Comparison of ENCODE assay signal across 16 cellular contexts in the genomic region with DNA sequence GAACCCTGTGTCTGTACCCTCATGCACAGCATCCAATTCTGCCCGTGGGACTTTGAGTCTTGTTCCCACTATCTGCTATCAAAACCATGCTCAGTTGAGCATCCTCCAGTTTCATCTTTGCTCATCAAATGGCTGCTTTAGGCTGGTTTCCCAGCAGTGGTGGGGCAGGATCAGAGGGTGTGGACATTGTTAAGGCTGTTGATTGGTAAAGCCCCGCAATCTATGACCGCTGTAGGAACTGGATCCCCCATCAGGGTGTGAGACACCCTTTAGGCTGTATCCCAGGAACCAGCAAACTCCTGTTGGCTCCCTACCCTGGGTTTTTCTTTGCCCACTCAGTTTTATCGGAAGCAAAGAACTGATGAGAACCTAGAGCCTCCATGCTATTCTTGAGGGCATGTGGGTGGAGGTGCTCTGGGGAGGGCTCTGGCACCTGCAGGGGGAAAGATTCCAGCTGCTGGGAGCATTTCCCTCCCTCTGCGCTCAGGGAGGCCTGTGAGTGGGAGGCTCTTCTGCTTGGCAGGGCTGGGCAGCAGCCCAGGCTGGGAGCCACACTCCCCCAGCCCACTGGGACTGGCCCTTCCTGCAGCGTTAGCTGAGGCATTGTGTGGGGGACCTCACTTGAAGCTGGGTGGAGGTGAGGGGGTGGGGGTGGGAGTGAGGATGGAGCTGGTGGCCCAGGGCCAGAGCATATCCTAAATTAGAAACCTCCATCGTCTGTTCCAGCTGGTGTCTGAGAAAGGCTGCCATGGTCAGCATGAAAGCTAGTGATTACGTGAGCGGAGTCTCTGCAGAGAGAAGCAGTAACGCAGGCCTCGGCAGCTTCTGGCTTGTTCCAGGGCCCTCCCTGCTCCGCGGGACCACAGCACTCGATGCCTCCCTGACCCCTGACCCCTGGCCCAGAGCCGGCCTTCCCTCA.
DNase-seq lines count a peak whose midpoint lies in the region; ATAC-seq and TF ChIP-seq lines count a peak whose summit lies in the region.
"Had no signal": no experiment of that assay in that cellular context is flagged by ENCODE, and none has a peak within 500 bp of the region (broad histone marks: within the 10 kb centered on the region; RNA-seq: fewer than 3 reads in every experiment).

No MANE protein-coding gene starts in this region.

- no peaks in the 10 kb centered on the region for H3K27me3 ChIP-seq in endodermal cell (ENCODE audit: control insufficient read depth, insufficient read depth, low read length, poor library complexity, severe bottlenecking)
- peaks cover 0 to 2% (median 0%) of the 10 kb centered on the region in 3 donors for H3K27me3 ChIP-seq in psoas muscle (ENCODE audit: insufficient read depth in 3 of 3, low read length in 2 of 3)
- no peaks in the 10 kb centered on the region for H3K27me3 ChIP-seq in HAP-1 (ENCODE audit: low read depth)

- 73 to 90% methylated on average over 11 to 15 of the region's 15 CpGs for WGBS in endodermal cell (ENCODE audit: insufficient coverage in 1 of 2, insufficient read length in 1 of 2), 2 experiments
- 21 to 32% (median 25%) methylated on average over 15 of the region's 15 CpGs for WGBS in psoas muscle, 3 donors

- H3K4me1 Mint-ChIP-seq in endodermal cell = no peaks in the 10 kb centered on the region
- H3K4me1 Mint-ChIP-seq in activated naive CD8-positive, alpha-beta T cell treated with anti-CD3 and anti-CD28 coated beads, Interleukin-2, amount 50 U/mL, for 24 hours = no peaks in the 10 kb centered on the region
- H3K4me1 Mint-ChIP-seq in activated CD8-positive, alpha-beta T cell treated with anti-CD3 and anti-CD28 coated beads, Interleukin-2, amount 10 ng/mL, durations not matched to agents 7 days and 5 days (ENCODE audit: low read depth) = no peaks in the 10 kb centered on the region
- H3K4me1 Mint-ChIP-seq: mesothelial cell of epicardium had no signal

- DNase-seq in G401 (ENCODE audit: low spot score) (peak; percentile 3), endodermal cell (peak; percentile 20), left colon (peak; percentile 40 to 53), psoas muscle (peak; percentile 51 to 73), HAP-1 (ENCODE audit: low spot score in 2 of 2) (no peak)
- DNase-seq in activated naive CD8-positive, alpha-beta T cell treated with anti-CD3 and anti-CD28 coated beads, Interleukin-2, amount 50 U/mL, for 24 hours = no peak
- no peak for DNase-seq in activated CD8-positive, alpha-beta T cell treated with anti-CD3 and anti-CD28 coated beads, Interleukin-2, amount 10 ng/mL, durations not matched to agents 7 days and 5 days
- DNase-seq: CD8-positive, alpha-beta T cell; NCI-H1930; NCI-H774; stimulated activated CD4-positive, alpha-beta T cell treated with anti-CD3 and anti-CD28 coated beads, Interleukin-1b, Interleukin-23, amount 100 ng/mL, for 48 hours; T-helper 1 cell had no signal

- H3K9me3 Mint-ChIP-seq in endodermal cell = no peaks in the 10 kb centered on the region
- H3K9me3 Mint-ChIP-seq in activated naive CD8-positive, alpha-beta T cell treated with anti-CD3 and anti-CD28 coated beads, Interleukin-2, amount 50 U/mL, for 24 hours = no peaks in the 10 kb centered on the region
- H3K9me3 Mint-ChIP-seq in activated CD8-positive, alpha-beta T cell treated with anti-CD3 and anti-CD28 coated beads, Interleukin-2, amount 10 ng/mL, durations not matched to agents 7 days and 5 days (ENCODE audit: insufficient read depth) = no peaks in the 10 kb centered on the region
- H3K9me3 Mint-ChIP-seq: activated naive CD4-positive, alpha-beta T cell treated with anti-CD3 and anti-CD28 coated beads, Interleukin-2, amount 50 U/mL, for 72 hours; CD8-positive, alpha-beta T cell; mesothelial cell of epicardium; type B pancreatic cell had no signal

- no peak overlapping the region for H3K27ac ChIP-seq in endodermal cell (ENCODE audit: low read depth, low read length)
- H3K27ac ChIP-seq in psoas muscle = no peak overlapping the region

- H3K27me3 Mint-ChIP-seq in endodermal cell (ENCODE audit: insufficient read depth) = peaks cover 28% of the 10 kb centered on the region
- H3K27me3 Mint-ChIP-seq in activated naive CD8-positive, alpha-beta T cell treated with anti-CD3 and anti-CD28 coated beads, Interleukin-2, amount 50 U/mL, for 24 hours = peaks cover 3% of the 10 kb centered on the region
- peaks cover 11% of the 10 kb centered on the region for H3K27me3 Mint-ChIP-seq in activated CD8-positive, alpha-beta T cell treated with anti-CD3 and anti-CD28 coated beads, Interleukin-2, amount 10 ng/mL, durations not matched to agents 7 days and 5 days (ENCODE audit: low read depth)

- no peaks in the 10 kb centered on the region for H3K36me3 ChIP-seq in endodermal cell (ENCODE audit: control insufficient read depth, insufficient read depth, low read length)
- no peaks in the 10 kb centered on the region for H3K36me3 ChIP-seq in psoas muscle (ENCODE audit: insufficient read depth in 1 of 2, low read depth in 1 of 2)
- H3K36me3 ChIP-seq in HAP-1 (replicated peaks) = no peaks in the 10 kb centered on the region

- H3K9me3 ChIP-seq in endodermal cell (ENCODE audit: control insufficient read depth, low read length) = no peaks in the 10 kb centered on the region
- no peaks in the 10 kb centered on the region for H3K9me3 ChIP-seq in psoas muscle
- no peaks in the 10 kb centered on the region for H3K9me3 ChIP-seq in HAP-1

- H3K4me1 ChIP-seq in endodermal cell (ENCODE audit: control insufficient read depth, insufficient read depth, low read length) (no peaks in the 10 kb centered on the region), psoas muscle (no peaks in the 10 kb centered on the region), HAP-1 (no peaks in the 10 kb centered on the region)

- H3K4me3 ChIP-seq in endodermal cell (ENCODE audit: low read length) (no peak overlapping the region), psoas muscle (no peak overlapping the region), HAP-1 (no peak overlapping the region)

- CTCF ChIA-PET in activated CD8-positive, alpha-beta T cell treated with anti-CD3 and anti-CD28 coated beads, Interleukin-2, amount 10 ng/mL, durations not matched to agents 7 days and 5 days (lab: Charles Lee) = no interaction called here

- POLR2A ChIA-PET in activated CD8-positive, alpha-beta T cell treated with anti-CD3 and anti-CD28 coated beads, Interleukin-2, amount 10 ng/mL, durations not matched to agents 7 days and 5 days (lab: Charles Lee) = no interaction called here

- intact Hi-C loops in left colon (cut with DNase I, micrococcal nuclease) = loop anchor here in 1 of 2 donors (10.0 kb wide), 1 partner anchor 465 kb away; no protein-coding TSS in a partner anchor
- intact Hi-C loops in psoas muscle (cut with DNase I) = no loop called here

- in situ Hi-C loops in G401 (cut with HindIII; ENCODE audit: low sequenced_read_pairs) (no loop called here), HAP-1 (cut with MboI; ENCODE audit: low sequenced_read_pairs) (no loop called here)

- no peak overlapping the region for H3K27ac Mint-ChIP-seq in endodermal cell
- no peak overlapping the region for H3K27ac Mint-ChIP-seq in activated naive CD8-positive, alpha-beta T cell treated with anti-CD3 and anti-CD28 coated beads, Interleukin-2, amount 50 U/mL, for 24 hours
- no peak overlapping the region for H3K27ac Mint-ChIP-seq in activated CD8-positive, alpha-beta T cell treated with anti-CD3 and anti-CD28 coated beads, Interleukin-2, amount 10 ng/mL, durations not matched to agents 7 days and 5 days
- H3K27ac Mint-ChIP-seq: activated naive CD4-positive, alpha-beta T cell treated with anti-CD3 and anti-CD28 coated beads, Interleukin-2, amount 50 U/mL, for 72 hours; CD8-positive, alpha-beta T cell; mesothelial cell of epicardium; type B pancreatic cell had no signal

- no peak overlapping the region for H3K9ac ChIP-seq in endodermal cell (ENCODE audit: extremely low read depth, low read length, poor library complexity, severe bottlenecking)

- H3K4me3 Mint-ChIP-seq in endodermal cell = no peak overlapping the region
- H3K4me3 Mint-ChIP-seq in activated naive CD8-positive, alpha-beta T cell treated with anti-CD3 and anti-CD28 coated beads, Interleukin-2, amount 50 U/mL, for 24 hours = no peak overlapping the region
- no peak overlapping the region for H3K4me3 Mint-ChIP-seq in activated CD8-positive, alpha-beta T cell treated with anti-CD3 and anti-CD28 coated beads, Interleukin-2, amount 10 ng/mL, durations not matched to agents 7 days and 5 days
- H3K4me3 Mint-ChIP-seq: CD8-positive, alpha-beta T cell; mesothelial cell of epicardium; type B pancreatic cell had no signal

- H3K36me3 Mint-ChIP-seq in endodermal cell (ENCODE audit: low read depth) = no peaks in the 10 kb centered on the region
- H3K36me3 Mint-ChIP-seq in activated naive CD8-positive, alpha-beta T cell treated with anti-CD3 and anti-CD28 coated beads, Interleukin-2, amount 50 U/mL, for 24 hours (ENCODE audit: low read depth) = no peaks in the 10 kb centered on the region
- no peaks in the 10 kb centered on the region for H3K36me3 Mint-ChIP-seq in activated CD8-positive, alpha-beta T cell treated with anti-CD3 and anti-CD28 coated beads, Interleukin-2, amount 10 ng/mL, durations not matched to agents 7 days and 5 days (ENCODE audit: low read depth)
- H3K36me3 Mint-ChIP-seq: activated naive CD4-positive, alpha-beta T cell treated with anti-CD3 and anti-CD28 coated beads, Interleukin-2, amount 50 U/mL, for 72 hours; CD8-positive, alpha-beta T cell; mesothelial cell of epicardium; type B pancreatic cell had no signal

- TF ChIP-seq CTCF in endodermal cell (conservative IDR thresholded peaks at IDR 0.05) (no peak), psoas muscle (IDR thresholded peaks at IDR 0.05) (no peak)

- no peak for ATAC-seq in left colon
- ATAC-seq in psoas muscle = no peak
- no peak for ATAC-seq in activated naive CD8-positive, alpha-beta T cell treated with anti-CD3 and anti-CD28 coated beads, Interleukin-2, amount 50 U/mL, for 24 hours
- no peak for ATAC-seq in HG02623 (IDR thresholded peaks at IDR 0.05; ENCODE audit: unreplicated experiment)
- ATAC-seq in activated CD8-positive, alpha-beta T cell treated with anti-CD3 and anti-CD28 coated beads, Interleukin-2, amount 10 ng/mL, durations not matched to agents 7 days and 5 days = no peak
- ATAC-seq: activated naive CD4-positive, alpha-beta T cell treated with anti-CD3 and anti-CD28 coated beads, Interleukin-2, amount 50 U/mL, for 72 hours; CD8-positive, alpha-beta T cell had no signal

Comparison
In these comparisons a context has a peak if more than half of its experiments do, and no peak if none do; other contexts are left out.
1. DNase-seq: peak in G401 (single experiment), endodermal cell (single experiment), left colon (2 of 2) and psoas muscle (2 of 2); none in activated naive CD8-positive, alpha-beta T cell treated with anti-CD3 and anti-CD28 coated beads, Interleukin-2, amount 50 U/mL, for 24 hours (single experiment), HAP-1 (0 of 2) and activated CD8-positive, alpha-beta T cell treated with anti-CD3 and anti-CD28 coated beads, Interleukin-2, amount 10 ng/mL, durations not matched to agents 7 days and 5 days (single experiment).